In the genomic region with DNA sequence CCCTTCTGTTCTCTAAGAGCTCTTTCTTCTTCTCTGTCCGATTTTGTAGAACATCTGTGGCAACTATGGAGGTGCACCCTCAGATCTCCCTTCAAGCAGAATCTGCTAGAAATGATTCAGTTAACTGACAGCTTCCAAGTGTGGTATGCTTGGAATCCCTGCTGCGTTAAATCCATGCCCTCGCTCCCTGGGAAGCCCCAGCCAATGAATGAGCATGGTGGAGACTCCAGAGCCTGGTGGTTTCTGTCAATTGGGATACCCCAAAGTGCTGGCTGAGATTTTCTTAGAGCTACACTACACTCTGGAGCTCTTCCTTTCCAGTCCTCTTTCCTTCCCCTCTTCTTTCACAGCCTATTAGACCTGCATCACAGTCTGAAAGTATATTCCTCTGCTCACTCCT, we compare ENCODE assay signal across 20 cellular contexts.
DNase-seq lines count a peak whose midpoint lies in the region; ATAC-seq and TF ChIP-seq lines count a peak whose summit lies in the region.
"Had no signal": no experiment of that assay in that cellular context is flagged by ENCODE, and none has a peak within 500 bp of the region (broad histone marks: within the 10 kb centered on the region; RNA-seq: fewer than 3 reads in every experiment).

No MANE protein-coding gene starts in this region.

- no peaks in the 10 kb centered on the region for H3K9me1 ChIP-seq in IMR-90 (ENCODE audit: insufficient read depth, low read length)

- H3K4me3 ChIP-seq in IMR-90 (ENCODE audit: insufficient read depth, low read depth, low read length), result no peak overlapping the region
- H3K4me3 ChIP-seq: psoas muscle, spleen, uterus had no signal

- peaks cover 5% of the 10 kb centered on the region; the same call in 1 of the 2 replicates for H3K4me1 ChIP-seq in IMR-90 (ENCODE audit: control insufficient read depth, insufficient read depth, low read length)
- H3K4me1 ChIP-seq: psoas muscle, spleen, uterus had no signal

- H3K27ac Mint-ChIP-seq in nephron progenitor cell, result peak overlapping the region; percentile 10
- H3K27ac Mint-ChIP-seq in stimulated activated naive B cell treated with anti-CD40 and anti-IgM and Interleukin-4, amounts not matched to agents 10 μg/mL and 1 μg/mL and 100 μg/mL, for 72 hours, result no peak overlapping the region
- H3K27ac Mint-ChIP-seq: activated CD4-positive, alpha-beta T cell treated with anti-CD3 and anti-CD28 coated beads for 36 hours; CD4-positive, alpha-beta memory T cell; mesothelial cell of epicardium; nephron had no signal

- POLR2A ChIA-PET in IMR-90 (lab: Charles Lee; ENCODE audit: unreplicated experiment), result interaction anchor here (0.6 kb wide), 1 partner anchor 13 kb away, joined by 4 read pairs; no protein-coding TSS in a partner anchor

- H2BK20ac ChIP-seq in IMR-90 (ENCODE audit: low read depth, low read length), result no peak overlapping the region

- no peak overlapping the region for H3K4me3 Mint-ChIP-seq in nephron progenitor cell
- H3K4me3 Mint-ChIP-seq in stimulated activated naive B cell treated with anti-CD40 and anti-IgM and Interleukin-4, amounts not matched to agents 10 μg/mL and 1 μg/mL and 100 μg/mL, for 72 hours, result no peak overlapping the region
- H3K4me3 Mint-ChIP-seq: activated CD4-positive, alpha-beta T cell treated with anti-CD3 and anti-CD28 coated beads for 36 hours; CD4-positive, alpha-beta memory T cell; mesothelial cell of epicardium; nephron had no signal

- H3K14ac ChIP-seq in IMR-90 (replicated peaks; ENCODE audit: low read depth, low read length), result no peak overlapping the region

- no peak for TF ChIP-seq RAD21 in IMR-90 (IDR thresholded peaks at IDR 0.05; ENCODE audit: low read length)

- no peaks in the 10 kb centered on the region for H3K36me3 ChIP-seq in IMR-90 (ENCODE audit: control insufficient read depth, insufficient read depth, low read length)
- H3K36me3 ChIP-seq: spleen, uterus had no signal

- H3K79me1 ChIP-seq in IMR-90 (ENCODE audit: low read depth in 1 of 2, low read length in 2 of 2), result no peaks in the 10 kb centered on the region

- TF ChIP-seq POLR2A in IMR-90 (IDR thresholded peaks at IDR 0.05; ENCODE audit: low read depth, low read length), result no peak

- no peak overlapping the region for H2BK5ac ChIP-seq in IMR-90 (ENCODE audit: low read depth, low read length, poor library complexity, severe bottlenecking)

- peaks cover 4% of the 10 kb centered on the region for H3K36me3 Mint-ChIP-seq in nephron progenitor cell (ENCODE audit: low read depth)
- H3K36me3 Mint-ChIP-seq in stimulated activated naive B cell treated with anti-CD40 and anti-IgM and Interleukin-4, amounts not matched to agents 10 μg/mL and 1 μg/mL and 100 μg/mL, for 72 hours, result no peaks in the 10 kb centered on the region
- H3K36me3 Mint-ChIP-seq: CD4-positive, alpha-beta memory T cell had no signal

- dilution Hi-C loops in IMR-90 (cut with HindIII; ENCODE audit: low sequenced_read_pairs, unreplicated experiment), result no loop called here

- H2AFZ ChIP-seq in IMR-90 (replicated peaks; ENCODE audit: low read length, poor library complexity), result peak overlapping the region; percentile 11

- whole genome bisulfite sequencing in IMR-90 (ENCODE audit: extremely low coverage in 2 of 2, insufficient read length in 1 of 2), 2 experiments, result no CpG with 5 or more reads among the region's 3 CpGs

- no peak overlapping the region for H3K23ac ChIP-seq in IMR-90 (ENCODE audit: low read depth, low read length)

- CTCF ChIA-PET in IMR-90 (lab: Yijun Ruan, JAX), result interaction anchor here (1.0 kb wide), 1 partner anchor 13 kb away, joined by 3 read pairs; no protein-coding TSS in a partner anchor

- no peak overlapping the region for H2AK5ac ChIP-seq in IMR-90 (ENCODE audit: low read depth, low read length)

- no peak overlapping the region for H2BK120ac ChIP-seq in IMR-90 (ENCODE audit: low read depth, low read length)

- peaks cover 19% of the 10 kb centered on the region for H3K9me3 Mint-ChIP-seq in nephron progenitor cell
- peaks cover 0 to 6% of the 10 kb centered on the region in 2 donors for H3K9me3 Mint-ChIP-seq in stimulated activated naive B cell treated with anti-CD40 and anti-IgM and Interleukin-4, amounts not matched to agents 10 μg/mL and 1 μg/mL and 100 μg/mL, for 72 hours

- H3K27ac ChIP-seq in IMR-90 (ENCODE audit: insufficient read depth, low read length), result no peak overlapping the region
- H3K27ac ChIP-seq: psoas muscle, uterus had no signal

- H3K9me3 ChIP-seq in IMR-90 (ENCODE audit: control insufficient read depth, insufficient read depth, low read length), result no peaks in the 10 kb centered on the region
- H3K9me3 ChIP-seq: psoas muscle, spleen, uterus had no signal

- intact Hi-C loops in IMR-90 (cut with micrococcal nuclease), result no loop called here

- H3K4me2 ChIP-seq in IMR-90 (ENCODE audit: low read depth, low read length), result no peak overlapping the region

- no peak overlapping the region for H2AK9ac ChIP-seq in IMR-90 (replicated peaks; ENCODE audit: low read depth, low read length, poor library complexity)

- H4K91ac ChIP-seq in IMR-90 (ENCODE audit: insufficient read depth, low read depth, low read length), result no peak overlapping the region

- in situ Hi-C loops in IMR-90 (cut with MboI; ENCODE audit: low sequenced_read_pairs), result no loop called here

- peaks cover 17% of the 10 kb centered on the region for H3K4me1 Mint-ChIP-seq in nephron progenitor cell
- no peaks in the 10 kb centered on the region for H3K4me1 Mint-ChIP-seq in stimulated activated naive B cell treated with anti-CD40 and anti-IgM and Interleukin-4, amounts not matched to agents 10 μg/mL and 1 μg/mL and 100 μg/mL, for 72 hours
- H3K4me1 Mint-ChIP-seq: activated CD4-positive, alpha-beta T cell treated with anti-CD3 and anti-CD28 coated beads for 36 hours; CD4-positive, alpha-beta memory T cell had no signal

- H3K18ac ChIP-seq in IMR-90 (ENCODE audit: low read depth, low read length), result no peak overlapping the region

- BruUV-seq in IMR-90 (replicated peaks; lab: Mats Ljungman, UMichigan), result no TSS peak

- no peak overlapping the region for H3K4ac ChIP-seq in IMR-90 (ENCODE audit: low read depth, low read length)

- H3K27me3 Mint-ChIP-seq in nephron progenitor cell (ENCODE audit: low read depth, poor library complexity), result no peaks in the 10 kb centered on the region
- no peaks in the 10 kb centered on the region for H3K27me3 Mint-ChIP-seq in stimulated activated naive B cell treated with anti-CD40 and anti-IgM and Interleukin-4, amounts not matched to agents 10 μg/mL and 1 μg/mL and 100 μg/mL, for 72 hours

- no peaks in the 10 kb centered on the region for H4K20me1 ChIP-seq in IMR-90 (ENCODE audit: insufficient read depth, low read length)

- no peak overlapping the region for H3K56ac ChIP-seq in IMR-90 (ENCODE audit: extremely low read depth, insufficient read depth, low read length)

- H4K8ac ChIP-seq in IMR-90 (ENCODE audit: low read depth in 2 of 2, low read length in 2 of 2), result no peak overlapping the region

- no peak overlapping the region for H4K5ac ChIP-seq in IMR-90 (ENCODE audit: low read depth, low read length)

- no peak for TF ChIP-seq CTCF in IMR-90 (conservative IDR thresholded peaks at IDR 0.05; ENCODE audit: low read depth, low read length)
- TF ChIP-seq CTCF in nephron progenitor cell (IDR thresholded peaks at IDR 0.05), result no peak

- H2BK15ac ChIP-seq in IMR-90 (ENCODE audit: low read depth, low read length), result no peak overlapping the region

- H3K27me3 ChIP-seq in IMR-90 (ENCODE audit: control insufficient read depth, insufficient read depth, low read length), result no peaks in the 10 kb centered on the region
- H3K27me3 ChIP-seq: spleen, uterus had no signal

- no peak overlapping the region for H3K9ac ChIP-seq in IMR-90 (ENCODE audit: low read depth, low read length)

- DNase-seq in AG20443 (ENCODE audit: low spot score) (peak; percentile 17), IMR-90 (peak; percentile 20), fibroblast of peridontal ligament (ENCODE audit: extremely low read depth) (peak; percentile 14), nephron progenitor cell (no peak), amniotic stem cell (lab: John Stamatoyannopoulos, UW) (no peak)
- no peak for DNase-seq in effector CD8-positive, alpha-beta T cell (lab: John Stamatoyannopoulos, UW)
- DNase-seq in stimulated activated naive B cell treated with anti-CD40 and anti-IgM and Interleukin-4, amounts not matched to agents 10 μg/mL and 1 μg/mL and 100 μg/mL, for 72 hours, result no peak
- DNase-seq: activated CD4-positive, alpha-beta T cell treated with anti-CD3 and anti-CD28 coated beads for 36 hours; amygdala; CD4-positive, alpha-beta memory T cell; NCI-H1105; NCI-H524; psoas muscle; spleen; stimulated activated CD8-positive, alpha-beta memory T cell treated with anti-CD3 and anti-CD28 coated beads, Interleukin-4, amount 100 ng/mL, for 48 hours; substantia nigra; uterus had no signal

- ATAC-seq in IMR-90 (ENCODE audit: low read depth) (peak; percentile 63), HG02610 (IDR thresholded peaks at IDR 0.05; ENCODE audit: unreplicated experiment) (no peak)
- ATAC-seq in stimulated activated naive B cell treated with anti-CD40 and anti-IgM and Interleukin-4, amounts not matched to agents 10 μg/mL and 1 μg/mL and 100 μg/mL, for 72 hours (replicated peaks), result no peak
- ATAC-seq: activated CD4-positive, alpha-beta T cell treated with anti-CD3 and anti-CD28 coated beads for 36 hours; psoas muscle had no signal

TF ChIP-seq in IMR-90, 13 proteins besides CTCF, POLR2A, EP300 and RAD21:
- TF ChIP-seq FOS (IDR thresholded peaks at IDR 0.05; ENCODE audit: low read depth, low read length) (no peak), BHLHE40 (IDR thresholded peaks at IDR 0.05; ENCODE audit: low read depth, low read length) (no peak), MXI1 (IDR thresholded peaks at IDR 0.05; ENCODE audit: borderline replicate concordance, low read depth, low read length) (no peak), CHD1 (IDR thresholded peaks at IDR 0.05; ENCODE audit: low read depth, low read length) (no peak), CEBPB (IDR thresholded peaks at IDR 0.05; ENCODE audit: low read depth, low read length) (no peak)
TF ChIP-seq in IMR-90: peak in this region for 0.

Comparison
In these comparisons a context has a peak if more than half of its experiments do, and no peak if none do; other contexts are left out.
1. DNase-seq: peak in AG20443 (single experiment), IMR-90 (single experiment) and fibroblast of peridontal ligament (single experiment); none in nephron progenitor cell (single experiment), amniotic stem cell (single experiment), effector CD8-positive, alpha-beta T cell (single experiment) and stimulated activated naive B cell treated with anti-CD40 and anti-IgM and Interleukin-4, amounts not matched to agents 10 μg/mL and 1 μg/mL and 100 μg/mL, for 72 hours (single experiment).